ENCODE assay signal across 14 cellular contexts in genomic region chr11:86606849-86607481, GRCh38.
DNase-seq lines count a peak whose midpoint lies in the region; ATAC-seq, FAIRE-seq and TF ChIP-seq lines count a peak whose summit lies in the region.
"Had no signal": no experiment of that assay in that cellular context is flagged by ENCODE, and none has a peak within 500 bp of the region (broad histone marks: within the 10 kb centered on the region; RNA-seq: fewer than 3 reads in every experiment).

No MANE protein-coding gene starts in this region.

- no peaks in the 10 kb centered on the region for H3K27me3 Mint-ChIP-seq in astrocyte (ENCODE audit: low read depth, unreplicated experiment)
- H3K27me3 Mint-ChIP-seq in natural killer cell (ENCODE audit: low read depth in 2 of 2): peaks cover 0 to 9% of the 10 kb centered on the region in 2 donors
- H3K27me3 Mint-ChIP-seq in activated naive CD8-positive, alpha-beta T cell treated with anti-CD3 and anti-CD28 coated beads for 36 hours: peaks cover 6% of the 10 kb centered on the region
- peaks cover 9% of the 10 kb centered on the region for H3K27me3 Mint-ChIP-seq in activated CD8-positive, alpha-beta T cell treated with anti-CD3 and anti-CD28 coated beads, Interleukin-2, amount 10 ng/mL, durations not matched to agents 7 days and 5 days (ENCODE audit: low read depth)

- H3K4me2 ChIP-seq in HCT116 (ENCODE audit: low read length) (no peak overlapping the region), astrocyte (ENCODE audit: low read length) (peak overlapping the region; percentile 20)

- peaks cover 29% of the 10 kb centered on the region for H3K4me1 Mint-ChIP-seq in astrocyte (ENCODE audit: low read depth, unreplicated experiment)
- H3K4me1 Mint-ChIP-seq in natural killer cell: peaks cover 12 to 13% of the 10 kb centered on the region in 2 donors
- H3K4me1 Mint-ChIP-seq in activated naive CD8-positive, alpha-beta T cell treated with anti-CD3 and anti-CD28 coated beads for 36 hours: peaks cover 5% of the 10 kb centered on the region
- no peaks in the 10 kb centered on the region for H3K4me1 Mint-ChIP-seq in activated CD8-positive, alpha-beta T cell treated with anti-CD3 and anti-CD28 coated beads, Interleukin-2, amount 10 ng/mL, durations not matched to agents 7 days and 5 days (ENCODE audit: low read depth)

- no peak overlapping the region for H3K27ac ChIP-seq in HCT116 (ENCODE audit: low read depth, low read length)
- peak overlapping the region; percentile 75 for H3K27ac ChIP-seq in astrocyte (ENCODE audit: low read depth, low read length)
- peak overlapping the region; percentile 18 for H3K27ac ChIP-seq in subcutaneous abdominal adipose tissue (ENCODE audit: low read depth, low read length)

- TF ChIP-seq POLR2A in HCT116 (IDR thresholded peaks at IDR 0.05; ENCODE audit: borderline replicate concordance, extremely low read depth, insufficient read depth, insufficient read length): no peak

- POLR2A ChIA-PET in HCT116 (lab: Charles Lee): no interaction called here
- POLR2A ChIA-PET in activated CD8-positive, alpha-beta T cell treated with anti-CD3 and anti-CD28 coated beads, Interleukin-2, amount 10 ng/mL, durations not matched to agents 7 days and 5 days (lab: Charles Lee): no interaction called here

- no peak for TF ChIP-seq RAD21 in HCT116 (IDR thresholded peaks at IDR 0.05; ENCODE audit: low read depth)

- H3K36me3 Mint-ChIP-seq in astrocyte (ENCODE audit: low read depth, unreplicated experiment) (peaks cover 2% of the 10 kb centered on the region), natural killer cell (no peaks in the 10 kb centered on the region)
- H3K36me3 Mint-ChIP-seq in activated naive CD8-positive, alpha-beta T cell treated with anti-CD3 and anti-CD28 coated beads for 36 hours: no peaks in the 10 kb centered on the region
- no peaks in the 10 kb centered on the region for H3K36me3 Mint-ChIP-seq in activated CD8-positive, alpha-beta T cell treated with anti-CD3 and anti-CD28 coated beads, Interleukin-2, amount 10 ng/mL, durations not matched to agents 7 days and 5 days (ENCODE audit: low read depth)

- RAD21 ChIA-PET in HCT116 (lab: Charles Lee; ENCODE audit: low non-redundant PET in 1 of 2, low total read pairs in 2 of 2, uncharacterized antibody in 2 of 2, unreplicated experiment in 2 of 2): no interaction called here

- H3K9me3 ChIP-seq in HCT116 (ENCODE audit: control insufficient read depth in 1 of 2, insufficient read depth in 1 of 2, low read depth in 1 of 2, low read length in 2 of 2): no peaks in the 10 kb centered on the region
- H3K9me3 ChIP-seq in astrocyte (ENCODE audit: insufficient read depth, low read depth, low read length): no peaks in the 10 kb centered on the region
- H3K9me3 ChIP-seq in subcutaneous abdominal adipose tissue (ENCODE audit: control insufficient read depth in 5 of 5, low read length in 5 of 5): no peaks in the 10 kb centered on the region
- H3K9me3 ChIP-seq: tibial nerve had no signal

- H3K36me3 ChIP-seq in HCT116 (ENCODE audit: control insufficient read depth in 1 of 2, insufficient read depth in 2 of 2, low read length in 2 of 2) (no peaks in the 10 kb centered on the region), astrocyte (ENCODE audit: insufficient read depth, low read length) (no peaks in the 10 kb centered on the region), subcutaneous abdominal adipose tissue (ENCODE audit: control insufficient read depth in 5 of 5, insufficient read depth in 5 of 5, low read length in 5 of 5) (no peaks in the 10 kb centered on the region)
- H3K36me3 ChIP-seq: tibial nerve had no signal

- H4K20me1 ChIP-seq in HCT116 (ENCODE audit: insufficient read depth) (no peaks in the 10 kb centered on the region), astrocyte (ENCODE audit: insufficient read depth, low read length) (no peaks in the 10 kb centered on the region)

- H3K9me2 ChIP-seq in HCT116 (ENCODE audit: insufficient read depth): no peaks in the 10 kb centered on the region

- H3K4me1 ChIP-seq in HCT116 (ENCODE audit: control insufficient read depth in 1 of 2, insufficient read depth in 2 of 2, low read length in 2 of 2): peaks cover 0 to 7% of the 10 kb centered on the region in 2 experiments; a peak in 1 of 4 replicates
- H3K4me1 ChIP-seq in astrocyte (ENCODE audit: insufficient read depth, low read length): peaks cover 21% of the 10 kb centered on the region
- peaks cover 0 to 12% (median 11%) of the 10 kb centered on the region in 5 donors for H3K4me1 ChIP-seq in subcutaneous abdominal adipose tissue (ENCODE audit: control insufficient read depth in 5 of 5, insufficient read depth in 5 of 5, low read length in 5 of 5)

- H2AFZ ChIP-seq in HCT116 (ENCODE audit: low read depth, low read length, poor library complexity, severe bottlenecking): peak overlapping the region; percentile 3
- no peak overlapping the region for H2AFZ ChIP-seq in astrocyte (ENCODE audit: low read depth, low read length)

- TF ChIP-seq CTCF in HCT116 (IDR thresholded peaks at IDR 0.05 in 2 of 3, conservative IDR thresholded peaks at IDR 0.05 in 1 of 3; ENCODE audit: borderline replicate concordance in 1 of 3, insufficient read depth in 1 of 3, low read depth in 2 of 3, low read length in 2 of 3) (peak in 2 of 3 experiments; percentile 2 to 11; a peak in 1 of 6 replicates), astrocyte (IDR thresholded peaks at IDR 0.05; ENCODE audit: insufficient read depth, low read depth, low read length) (no peak), natural killer cell (IDR thresholded peaks at IDR 0.05) (no peak)

- DNase-seq in HCT116 (ENCODE audit: low read depth, low spot score): no peak
- peak; percentile 37 for DNase-seq in astrocyte (ENCODE audit: low read depth)
- DNase-seq in kidney tubule cell (ENCODE audit: low spot score): peak; percentile 46
- DNase-seq in natural killer cell: no peak
- no peak for DNase-seq in activated naive CD8-positive, alpha-beta T cell treated with anti-CD3 and anti-CD28 coated beads for 36 hours
- DNase-seq in activated CD8-positive, alpha-beta T cell treated with anti-CD3 and anti-CD28 coated beads, Interleukin-2, amount 10 ng/mL, durations not matched to agents 7 days and 5 days: no peak
- DNase-seq in activated gamma-delta T cell (lab: John Stamatoyannopoulos, UW): no peak
- DNase-seq: activated effector memory CD4-positive, alpha-beta T cell treated with Interleukin-2 at 50 U/mL for 16 hours; dorsolateral prefrontal cortex; NCI-H226; nucleus accumbens had no signal

- no peak overlapping the region for H3K4me3 ChIP-seq in HCT116 (replicated peaks in 1 of 2; ENCODE audit: low read depth in 1 of 2, low read length in 2 of 2)
- H3K4me3 ChIP-seq in astrocyte (ENCODE audit: insufficient read depth, low read depth, low read length): no peak overlapping the region
- no peak overlapping the region for H3K4me3 ChIP-seq in subcutaneous abdominal adipose tissue (ENCODE audit: low read depth in 1 of 5, low read length in 5 of 5)
- H3K4me3 ChIP-seq: dorsolateral prefrontal cortex, tibial nerve had no signal

- H3K27me3 ChIP-seq in HCT116 (ENCODE audit: insufficient read depth, low read length): no peaks in the 10 kb centered on the region
- no peaks in the 10 kb centered on the region for H3K27me3 ChIP-seq in astrocyte (ENCODE audit: insufficient read depth, low read length)
- no peaks in the 10 kb centered on the region for H3K27me3 ChIP-seq in subcutaneous abdominal adipose tissue (ENCODE audit: control insufficient read depth in 5 of 5, insufficient read depth in 4 of 5, low read length in 5 of 5)
- H3K27me3 ChIP-seq: dorsolateral prefrontal cortex, tibial nerve had no signal

- H3K4me3 Mint-ChIP-seq in astrocyte (ENCODE audit: unreplicated experiment): no peak overlapping the region
- H3K4me3 Mint-ChIP-seq in natural killer cell: no peak overlapping the region
- H3K4me3 Mint-ChIP-seq in activated naive CD8-positive, alpha-beta T cell treated with anti-CD3 and anti-CD28 coated beads for 36 hours: no peak overlapping the region
- no peak overlapping the region for H3K4me3 Mint-ChIP-seq in activated CD8-positive, alpha-beta T cell treated with anti-CD3 and anti-CD28 coated beads, Interleukin-2, amount 10 ng/mL, durations not matched to agents 7 days and 5 days

- H3K9ac ChIP-seq in HCT116 (ENCODE audit: low read length) (no peak overlapping the region), astrocyte (ENCODE audit: low read length) (peak overlapping the region; percentile 59), subcutaneous abdominal adipose tissue (ENCODE audit: low read length in 5 of 5) (no peak overlapping the region)

- H3K9me3 Mint-ChIP-seq in astrocyte (ENCODE audit: unreplicated experiment) (peaks cover 2% of the 10 kb centered on the region), natural killer cell (no peaks in the 10 kb centered on the region)
- H3K9me3 Mint-ChIP-seq in activated naive CD8-positive, alpha-beta T cell treated with anti-CD3 and anti-CD28 coated beads for 36 hours: no peaks in the 10 kb centered on the region
- H3K9me3 Mint-ChIP-seq in activated CD8-positive, alpha-beta T cell treated with anti-CD3 and anti-CD28 coated beads, Interleukin-2, amount 10 ng/mL, durations not matched to agents 7 days and 5 days (ENCODE audit: insufficient read depth): no peaks in the 10 kb centered on the region

- BruUV-seq in HCT116 (replicated peaks; lab: Mats Ljungman, UMichigan): no TSS peak

- ATAC-seq in HCT116 (no peak), natural killer cell (no peak)
- no peak for ATAC-seq in activated CD8-positive, alpha-beta T cell treated with anti-CD3 and anti-CD28 coated beads, Interleukin-2, amount 10 ng/mL, durations not matched to agents 7 days and 5 days
- ATAC-seq: activated CD4-positive, CD25-positive, alpha-beta regulatory T cell treated with anti-CD3 and anti-CD28 coated beads, Interleukin-2, amount 50 U/mL, for 24 hours had no signal

- CTCF ChIA-PET in HCT116 (lab: Charles Lee): interaction anchor here (0.9 to 2.9 kb wide), 3 partner anchors 187 to 205 kb away, joined by 3 to 14 read pairs (median 5); no protein-coding TSS in a partner anchor
- CTCF ChIA-PET in activated CD8-positive, alpha-beta T cell treated with anti-CD3 and anti-CD28 coated beads, Interleukin-2, amount 10 ng/mL, durations not matched to agents 7 days and 5 days (lab: Charles Lee): no interaction called here

- H3K79me2 ChIP-seq in HCT116 (ENCODE audit: insufficient read depth, low read length): no peaks in the 10 kb centered on the region
- no peaks in the 10 kb centered on the region for H3K79me2 ChIP-seq in astrocyte (ENCODE audit: insufficient read depth, low read length)

- intact Hi-C loops in HCT116 (cut with micrococcal nuclease): loop anchor here (5.0 to 10.0 kb wide), 2 partner anchors 195 to 752 kb away; partner anchors contain the start of genes CCDC83 and PRSS23
- intact Hi-C loops in natural killer cell (cut with micrococcal nuclease): no loop called here

- H3K27ac Mint-ChIP-seq in astrocyte (ENCODE audit: unreplicated experiment) (peak overlapping the region; percentile 71), natural killer cell (no peak overlapping the region)
- no peak overlapping the region for H3K27ac Mint-ChIP-seq in activated naive CD8-positive, alpha-beta T cell treated with anti-CD3 and anti-CD28 coated beads for 36 hours
- H3K27ac Mint-ChIP-seq in activated CD8-positive, alpha-beta T cell treated with anti-CD3 and anti-CD28 coated beads, Interleukin-2, amount 10 ng/mL, durations not matched to agents 7 days and 5 days: no peak overlapping the region

- peak; percentile 72 for FAIRE-seq in astrocyte (lab: Jason Lieb, UNC)

TF ChIP-seq in HCT116, 20 proteins besides CTCF, POLR2A, EP300 and RAD21 (continues in another document):
- no peak for TF ChIP-seq POLR2AphosphoS5 (IDR thresholded peaks at IDR 0.05; ENCODE audit: low read depth, low read length)

Comparison
In these comparisons a context has a peak if more than half of its experiments do, and no peak if none do; other contexts are left out.
1. DNase-seq: peak in astrocyte (single experiment) and kidney tubule cell (single experiment); none in HCT116 (single experiment), natural killer cell (single experiment), activated naive CD8-positive, alpha-beta T cell treated with anti-CD3 and anti-CD28 coated beads for 36 hours (single experiment), activated CD8-positive, alpha-beta T cell treated with anti-CD3 and anti-CD28 coated beads, Interleukin-2, amount 10 ng/mL, durations not matched to agents 7 days and 5 days (single experiment) and activated gamma-delta T cell (single experiment).
2. CTCF ChIP-seq: peak in HCT116 (2 of 3); none in astrocyte (single experiment) and natural killer cell (single experiment).